In genomic region chr6:81696505-81696904, GRCh38 we compare ENCODE assay signal across 1 cellular context.
TF ChIP-seq lines count a peak whose summit lies in the region.

No MANE protein-coding gene starts in this region.

TF ChIP-seq in GM12878, 131 proteins besides CTCF, POLR2A, EP300 and RAD21:
- TF ChIP-seq ZBTB33 (IDR thresholded peaks at IDR 0.05) (no peak), NR2C1 (IDR thresholded peaks at IDR 0.05) (0 out of 2 replicates have a peak, but pooled peaks have one; percentile 29), NR2F1 (conservative IDR thresholded peaks at IDR 0.05) (peak; percentile 79), NFYA (IDR thresholded peaks at IDR 0.05; ENCODE audit: borderline replicate concordance, low read depth, low read length) (no peak)
TF ChIP-seq in GM12878: peak in this region for 2.
